In genomic region chr18:44712025-44712424, GRCh38 we compare ENCODE assay signal across 25 cellular contexts. TPM values are rescaled to one million over a fixed set of nuclear protein-coding genes. Genes with fewer than 3 reads are reported as not detected.
DNase-seq lines count a peak whose midpoint lies in the region; ATAC-seq and TF ChIP-seq lines count a peak whose summit lies in the region.
"Had no signal": no experiment of that assay in that cellular context is flagged by ENCODE, and none has a peak within 500 bp of the region (broad histone marks: within the 10 kb centered on the region; RNA-seq: fewer than 3 reads in every experiment).

No MANE protein-coding gene starts in this region.

- H3K9me3 ChIP-seq in SJSA1 (replicated peaks) (no peaks in the 10 kb centered on the region), iPS-20b (ENCODE audit: insufficient read depth, low read depth, low read length) (no peaks in the 10 kb centered on the region), hepatocyte (ENCODE audit: low read depth) (no peaks in the 10 kb centered on the region)
- H3K9me3 ChIP-seq: A549 had no signal

- H3K27ac ChIP-seq in SJSA1 (peak overlapping the region; percentile 52), iPS-20b (ENCODE audit: low read length) (peak overlapping the region; percentile 27), hepatocyte (no peak overlapping the region)
- H3K27ac ChIP-seq: A549, cardiac muscle cell had no signal

- no peaks in the 10 kb centered on the region for H4K20me1 ChIP-seq in hepatocyte (ENCODE audit: insufficient read depth, poor library complexity, severe bottlenecking)

- no peak for TF ChIP-seq CTCF in hepatocyte (IDR thresholded peaks at IDR 0.05; ENCODE audit: poor library complexity)

- CTCF ChIA-PET in activated CD8-positive, alpha-beta memory T cell treated with anti-CD3 and anti-CD28 coated beads, Interleukin-2, amount 10 ng/mL, durations not matched to agents 7 days and 5 days (lab: Charles Lee) = interaction anchor here (1.1 to 1.3 kb wide), 2 partner anchors 12 to 14 kb away, joined by 3 to 4 read pairs; no protein-coding TSS in a partner anchor

- 68% methylated on average over 2 of the region's 2 CpGs for WGBS in hepatocyte (ENCODE audit: low lambda C conversion rate, missing lambda C conversion rate)

- H3K4me1 ChIP-seq in SJSA1 (replicated peaks) = peaks cover 74% of the 10 kb centered on the region
- peaks cover 28% of the 10 kb centered on the region for H3K4me1 ChIP-seq in iPS-20b (ENCODE audit: insufficient read depth, low read length)
- H3K4me1 ChIP-seq in hepatocyte (ENCODE audit: insufficient read depth) = peaks cover 11% of the 10 kb centered on the region
- H3K4me1 ChIP-seq: A549 had no signal

- H3K36me3 ChIP-seq in SJSA1 = peaks cover 22% of the 10 kb centered on the region
- H3K36me3 ChIP-seq in iPS-20b (ENCODE audit: insufficient read depth, low read depth, low read length) = no peaks in the 10 kb centered on the region
- no peaks in the 10 kb centered on the region for H3K36me3 ChIP-seq in hepatocyte (replicated peaks; ENCODE audit: insufficient read depth, low read depth)
- H3K36me3 ChIP-seq: cardiac muscle cell had no signal

- no peak for ATAC-seq in activated CD8-positive, alpha-beta memory T cell treated with anti-CD3 and anti-CD28 coated beads, Interleukin-2, amount 10 ng/mL, durations not matched to agents 7 days and 5 days
- ATAC-seq in stimulated activated naive B cell treated with anti-CD40 and anti-IgM and Interleukin-4, amounts not matched to agents 10 μg/mL and 1 μg/mL and 100 μg/mL, for 72 hours (replicated peaks) = no peak
- no peak for ATAC-seq in GM21786 (IDR thresholded peaks at IDR 0.05; ENCODE audit: unreplicated experiment)
- ATAC-seq: A549; naive thymus-derived CD8-positive, alpha-beta T cell; sciatic nerve; SK-N-SH treated with all-trans-retinoic acid at 6 μM for 48 hours had no signal

- peaks cover 55% of the 10 kb centered on the region for H3K79me2 ChIP-seq in hepatocyte

- no peaks in the 10 kb centered on the region for H3K9me3 Mint-ChIP-seq in activated CD8-positive, alpha-beta memory T cell treated with anti-CD3 and anti-CD28 coated beads, Interleukin-2, amount 10 ng/mL, durations not matched to agents 7 days and 5 days (ENCODE audit: low read depth)
- no peaks in the 10 kb centered on the region for H3K9me3 Mint-ChIP-seq in stimulated activated naive B cell treated with anti-CD40 and anti-IgM and Interleukin-4, amounts not matched to agents 10 μg/mL and 1 μg/mL and 100 μg/mL, for 72 hours
- H3K9me3 Mint-ChIP-seq: activated CD4-positive, alpha-beta memory T cell treated with anti-CD3 and anti-CD28 coated beads for 36 hours had no signal

- peaks cover 11% of the 10 kb centered on the region for H3K27me3 Mint-ChIP-seq in activated CD8-positive, alpha-beta memory T cell treated with anti-CD3 and anti-CD28 coated beads, Interleukin-2, amount 10 ng/mL, durations not matched to agents 7 days and 5 days
- no peaks in the 10 kb centered on the region for H3K27me3 Mint-ChIP-seq in stimulated activated naive B cell treated with anti-CD40 and anti-IgM and Interleukin-4, amounts not matched to agents 10 μg/mL and 1 μg/mL and 100 μg/mL, for 72 hours

- H2AFZ ChIP-seq in hepatocyte = no peak overlapping the region

- DNase-seq in activated CD8-positive, alpha-beta memory T cell treated with anti-CD3 and anti-CD28 coated beads, Interleukin-2, amount 10 ng/mL, durations not matched to agents 7 days and 5 days = no peak
- DNase-seq in activated CD8-positive, alpha-beta memory T cell treated with anti-CD3 and anti-CD28 coated beads, Interleukin-2, amount 50 U/mL, for 48 hours = no peak
- DNase-seq in SJSA1 (ENCODE audit: low read depth in 1 of 2, low spot score in 2 of 2) (peak; percentile 67 to 78), hepatocyte (ENCODE audit: low spot score) (no peak), NCI-H2107 treated with DMSO at 0.1 percent for 48 hours (lab: John Stamatoyannopoulos, UW; ENCODE audit: unreplicated experiment) (no peak)
- no peak for DNase-seq in stimulated activated naive B cell treated with anti-CD40 and anti-IgM and Interleukin-4, amounts not matched to agents 10 μg/mL and 1 μg/mL and 100 μg/mL, for 72 hours
- DNase-seq: activated CD4-positive, alpha-beta memory T cell treated with anti-CD3 and anti-CD28 coated beads for 36 hours; activated naive CD4-positive, alpha-beta T cell treated with Interleukin-2 at 50 U/mL for 16 hours; activated T-cell treated with anti-CD3 and anti-CD28 coated beads, Interleukin-2, amount 50 U/mL, for 1 hour; amniotic stem cell; COR-L47; KBM-7; naive thymus-derived CD8-positive, alpha-beta T cell; NCI-H2029; NCI-H446; RPMI8226; stimulated activated CD8-positive, alpha-beta memory T cell treated with anti-CD3 and anti-CD28 coated beads, Interleukin-4, amount 100 ng/mL, for 48 hours; T1000 had no signal

- H3K4me2 ChIP-seq in hepatocyte = no peak overlapping the region
- H3K4me2 ChIP-seq: A549 had no signal

- H3K36me3 Mint-ChIP-seq in activated CD8-positive, alpha-beta memory T cell treated with anti-CD3 and anti-CD28 coated beads, Interleukin-2, amount 10 ng/mL, durations not matched to agents 7 days and 5 days = peaks cover 52% of the 10 kb centered on the region
- H3K36me3 Mint-ChIP-seq in stimulated activated naive B cell treated with anti-CD40 and anti-IgM and Interleukin-4, amounts not matched to agents 10 μg/mL and 1 μg/mL and 100 μg/mL, for 72 hours = peaks cover 73 to 90% of the 10 kb centered on the region in 2 donors
- H3K36me3 Mint-ChIP-seq: activated CD4-positive, alpha-beta memory T cell treated with anti-CD3 and anti-CD28 coated beads for 36 hours had no signal

- peak overlapping the region; percentile 17 for H3K27ac Mint-ChIP-seq in activated CD8-positive, alpha-beta memory T cell treated with anti-CD3 and anti-CD28 coated beads, Interleukin-2, amount 10 ng/mL, durations not matched to agents 7 days and 5 days
- H3K27ac Mint-ChIP-seq in stimulated activated naive B cell treated with anti-CD40 and anti-IgM and Interleukin-4, amounts not matched to agents 10 μg/mL and 1 μg/mL and 100 μg/mL, for 72 hours = peak overlapping the region; percentile 73
- H3K27ac Mint-ChIP-seq: activated CD4-positive, alpha-beta memory T cell treated with anti-CD3 and anti-CD28 coated beads for 36 hours; mesothelial cell of epicardium; naive thymus-derived CD8-positive, alpha-beta T cell had no signal

- H3K9me2 ChIP-seq in hepatocyte (replicated peaks; ENCODE audit: insufficient read depth) = no peaks in the 10 kb centered on the region

- no peak overlapping the region for H3K4me3 ChIP-seq in SJSA1
- H3K4me3 ChIP-seq in iPS-20b (ENCODE audit: low read length) = peak overlapping the region; percentile 24; the same call in 1 of the 2 replicates
- no peak overlapping the region for H3K4me3 ChIP-seq in hepatocyte
- H3K4me3 ChIP-seq: A549, cardiac muscle cell had no signal

- peaks cover 71% of the 10 kb centered on the region for H3K4me1 Mint-ChIP-seq in activated CD8-positive, alpha-beta memory T cell treated with anti-CD3 and anti-CD28 coated beads, Interleukin-2, amount 10 ng/mL, durations not matched to agents 7 days and 5 days
- H3K4me1 Mint-ChIP-seq in stimulated activated naive B cell treated with anti-CD40 and anti-IgM and Interleukin-4, amounts not matched to agents 10 μg/mL and 1 μg/mL and 100 μg/mL, for 72 hours = peaks cover 53 to 77% of the 10 kb centered on the region in 2 donors

- H3K9ac ChIP-seq in iPS-20b (ENCODE audit: low read depth, low read length) = peak overlapping the region; percentile 41; the same call in 1 of the 2 replicates

- H3K27me3 ChIP-seq in SJSA1 (replicated peaks) = no peaks in the 10 kb centered on the region
- no peaks in the 10 kb centered on the region for H3K27me3 ChIP-seq in iPS-20b (ENCODE audit: insufficient read depth, low read length)
- H3K27me3 ChIP-seq in hepatocyte = no peaks in the 10 kb centered on the region
- H3K27me3 ChIP-seq: cardiac muscle cell had no signal

- H3K4me3 Mint-ChIP-seq in activated CD8-positive, alpha-beta memory T cell treated with anti-CD3 and anti-CD28 coated beads, Interleukin-2, amount 10 ng/mL, durations not matched to agents 7 days and 5 days = no peak overlapping the region
- H3K4me3 Mint-ChIP-seq in stimulated activated naive B cell treated with anti-CD40 and anti-IgM and Interleukin-4, amounts not matched to agents 10 μg/mL and 1 μg/mL and 100 μg/mL, for 72 hours = peak overlapping the region in 1 of 2 donors; percentile 33
- H3K4me3 Mint-ChIP-seq: activated CD4-positive, alpha-beta memory T cell treated with anti-CD3 and anti-CD28 coated beads for 36 hours; mesothelial cell of epicardium; naive thymus-derived CD8-positive, alpha-beta T cell had no signal

RNA-seq across cellular contexts. Expression of gene SETBP1, which starts 31.3 kb away (rescaled TPM):
- 10 to 100 TPM; 25.2 to 30.3 TPM for total RNA-seq in activated CD8-positive, alpha-beta memory T cell treated with anti-CD3 and anti-CD28 coated beads, Interleukin-2, amount 10 ng/mL, durations not matched to agents 7 days and 5 days
- total RNA-seq in SJSA1 (2014; rRNA removed; shearing (Covaris generic)) = 9.9 and 12.6 TPM in 2 replicates
- 20.1 and 21.1 TPM in 2 replicates for total RNA-seq in hepatocyte
- polyA plus RNA-seq in hepatocyte = 8.6 and 10.3 TPM in 2 replicates

Comparison
In these comparisons a context has a peak if more than half of its experiments do, and no peak if none do; other contexts are left out.
1. DNase-seq: peak in SJSA1 (2 of 2); none in activated CD8-positive, alpha-beta memory T cell treated with anti-CD3 and anti-CD28 coated beads, Interleukin-2, amount 10 ng/mL, durations not matched to agents 7 days and 5 days (single experiment), activated CD8-positive, alpha-beta memory T cell treated with anti-CD3 and anti-CD28 coated beads, Interleukin-2, amount 50 U/mL, for 48 hours (single experiment), stimulated activated naive B cell treated with anti-CD40 and anti-IgM and Interleukin-4, amounts not matched to agents 10 μg/mL and 1 μg/mL and 100 μg/mL, for 72 hours (single experiment), hepatocyte (single experiment) and NCI-H2107 treated with DMSO at 0.1 percent for 48 hours (single experiment).